1 cellular context compared by ENCODE assay signal in the genomic region with DNA sequence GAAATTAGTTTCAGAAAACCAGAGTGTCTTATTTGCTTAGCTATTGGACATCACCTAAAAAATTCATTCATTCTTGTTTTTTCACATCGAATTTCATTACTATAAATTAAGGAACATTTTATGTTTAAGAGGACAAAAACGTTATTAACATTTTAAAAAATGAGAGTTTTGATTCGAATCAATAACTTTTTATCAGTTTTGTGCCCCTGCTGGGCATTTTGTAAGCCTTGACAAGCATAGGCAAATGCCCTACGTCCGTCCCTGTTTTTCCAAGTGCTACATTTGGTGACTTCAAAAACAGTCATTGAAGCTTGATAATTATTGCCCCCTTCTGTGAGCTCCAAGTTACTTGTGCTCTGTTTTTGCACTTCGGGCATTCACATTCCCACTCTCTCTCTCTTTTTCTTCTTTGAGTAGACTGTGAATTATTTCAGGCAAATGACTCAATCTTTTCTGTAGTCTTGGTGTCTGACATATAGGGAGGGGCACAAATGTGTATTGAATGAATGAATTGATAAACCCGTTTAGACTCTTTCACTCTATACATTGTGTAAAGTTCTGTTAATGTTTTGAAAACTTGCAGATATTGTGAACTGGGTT.
TF ChIP-seq lines count a peak whose summit lies in the region.

No MANE protein-coding gene starts in this region.

TF ChIP-seq in GM12878, 131 proteins besides CTCF, POLR2A, EP300 and RAD21:
- TF ChIP-seq TAF1 (IDR thresholded peaks at IDR 0.05; ENCODE audit: borderline replicate concordance, low read depth, low read length) (no peak), TCF12 (IDR thresholded peaks at IDR 0.05; ENCODE audit: low read depth, low read length) (no peak), POLR2AphosphoS2 (IDR thresholded peaks at IDR 0.05; ENCODE audit: low read depth, low read length) (no peak), SPI1 (IDR thresholded peaks at IDR 0.05; ENCODE audit: borderline replicate concordance, insufficient read depth, low read depth, low read length) (no peak), ZNF24 (IDR thresholded peaks at IDR 0.05) (peak; percentile 60; the same call in 1 of the 2 replicates), RBBP5 (conservative IDR thresholded peaks at IDR 0.05) (no peak)
TF ChIP-seq in GM12878: peak in this region for 1.
